In genomic region chr2:203983064-203983715, GRCh38 we compare ENCODE assay signal across 2 cellular contexts.
TF ChIP-seq lines count a peak whose summit lies in the region.

No MANE protein-coding gene starts in this region.

TF ChIP-seq in GM23338, 12 proteins besides CTCF, POLR2A, EP300 and RAD21:
- TF ChIP-seq STAT1 (IDR thresholded peaks at IDR 0.05; ENCODE audit: unreplicated experiment) (no peak), ZNF462 (CRISPR knock-in tag; IDR thresholded peaks at IDR 0.05) (0 out of 2 replicates have a peak, but pooled peaks have one; percentile 24), ETS1 (IDR thresholded peaks at IDR 0.05) (no peak), REST (IDR thresholded peaks at IDR 0.05; ENCODE audit: unreplicated experiment) (no peak), ZNF331 (CRISPR knock-in tag; IDR thresholded peaks at IDR 0.05; ENCODE audit: low read depth) (no peak)

TF ChIP-seq in GM12878, 131 proteins besides CTCF, POLR2A, EP300 and RAD21:
- TF ChIP-seq RUNX3 (IDR thresholded peaks at IDR 0.05; ENCODE audit: low read length) (no peak), RCOR1 (conservative IDR thresholded peaks at IDR 0.05; ENCODE audit: low read depth, low read length) (no peak), ZBTB40 (IDR thresholded peaks at IDR 0.05; ENCODE audit: borderline replicate concordance) (peak; percentile 58; the same call in 1 of the 2 replicates), ZNF384 (IDR thresholded peaks at IDR 0.05; ENCODE audit: borderline replicate concordance, low read depth, low read length) (no peak), SMAD1 (IDR thresholded peaks at IDR 0.05; ENCODE audit: low read depth, partially characterized antibody) (no peak), ESRRA (IDR thresholded peaks at IDR 0.05; ENCODE audit: low read length) (no peak)
